Comparison of ENCODE assay signal across 8 cellular contexts in genomic region chr12:12542286-12542685, GRCh38.
"Had no signal": no experiment of that assay in that cellular context is flagged by ENCODE, and none has a peak within 500 bp of the region (broad histone marks: within the 10 kb centered on the region; RNA-seq: fewer than 3 reads in every experiment).

No MANE protein-coding gene starts in this region.

- ATAC-seq: GM23338, K562 had no signal

- H2AFZ ChIP-seq: GM23338 had no signal

- H3K9ac ChIP-seq: KMS-11 had no signal

- H3K27ac ChIP-seq: HL-60, KMS-11 had no signal

- H3K4me3 Mint-ChIP-seq: GM23338, H9, HFFc6 had no signal

- H3K4me2 ChIP-seq: GM23338, KMS-11 had no signal

- H3K4me3 ChIP-seq: GM23338, K562 had no signal

- H3K9me3 Mint-ChIP-seq: GM23338, H9, HFFc6 had no signal

- DNase-seq: H9, HCEC 1CT, HFFc6, IMR-90 had no signal

- H3K27ac Mint-ChIP-seq: GM23338, HFFc6 had no signal
